8 cellular contexts compared by ENCODE assay signal in the genomic region with DNA sequence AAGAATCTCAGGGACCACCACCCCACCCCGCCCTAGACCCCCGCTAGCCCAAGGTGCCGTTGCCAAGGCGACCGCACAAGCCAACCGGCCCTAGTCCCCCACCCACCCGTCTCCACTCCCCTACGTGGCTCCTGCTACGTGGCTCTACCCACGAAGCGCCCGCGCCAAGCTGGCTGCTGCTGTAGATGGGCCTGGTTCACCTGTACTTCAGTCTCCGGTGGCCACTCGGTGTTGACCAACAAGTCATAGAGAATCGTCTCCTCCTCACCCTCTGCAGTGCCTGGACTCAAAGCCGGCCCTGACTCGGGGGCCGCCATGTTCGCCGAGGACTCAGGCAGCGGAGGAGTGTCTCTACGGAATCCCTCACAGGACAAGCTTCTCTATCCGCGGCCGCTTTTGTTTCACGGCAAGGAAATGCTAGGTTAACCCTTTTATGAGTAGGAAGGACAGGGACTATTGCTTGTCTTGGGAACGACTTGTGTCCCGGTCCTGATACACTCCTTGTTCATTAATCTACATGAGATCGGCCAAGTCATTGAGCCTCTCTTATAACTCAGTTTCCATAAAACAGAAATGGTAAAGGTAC. TPM values are rescaled to one million over a fixed set of nuclear protein-coding genes. Genes with fewer than 3 reads are reported as not detected.
DNase-seq lines count a peak whose midpoint lies in the region; ATAC-seq, FAIRE-seq and TF ChIP-seq lines count a peak whose summit lies in the region.

A gene (minus strand): TSS at position 347 of the 586 bp plus-strand sequence. CDS start 30 bp downstream, at position 317.

- H3K9ac ChIP-seq in astrocyte (ENCODE audit: low read length) (peak within 1 kb of the TSS; percentile 94), rectal smooth muscle tissue (ENCODE audit: low read length) (peak within 1 kb of the TSS; percentile 95)

- peaks cover 49% of the 10 kb centered on the region for H3K79me2 ChIP-seq in astrocyte (ENCODE audit: insufficient read depth, low read length)

- peaks cover 23% of the 10 kb centered on the region for H3K4me1 Mint-ChIP-seq in astrocyte (ENCODE audit: low read depth, unreplicated experiment)

- H3K36me3 Mint-ChIP-seq in astrocyte (ENCODE audit: low read depth, unreplicated experiment): peaks cover 2% of the 10 kb centered on the region

- no peak for TF ChIP-seq POLR2A in vagina (IDR thresholded peaks at IDR 0.05)

- no peaks in the 10 kb centered on the region for H3K9me3 Mint-ChIP-seq in astrocyte (ENCODE audit: unreplicated experiment)

- H3K27ac ChIP-seq in astrocyte (ENCODE audit: low read depth, low read length): peak within 1 kb of the TSS; percentile 94
- peak within 1 kb of the TSS; percentile 76 for H3K27ac ChIP-seq in rectal smooth muscle tissue (ENCODE audit: low read depth, low read length)
- H3K27ac ChIP-seq in vagina: peak within 1 kb of the TSS; percentile 48

- peak within 1 kb of the TSS; percentile 93 for H3K4me2 ChIP-seq in astrocyte (ENCODE audit: low read length)

- no peaks in the 10 kb centered on the region for H3K27me3 ChIP-seq in astrocyte (ENCODE audit: insufficient read depth, low read length)
- H3K27me3 ChIP-seq in rectal smooth muscle tissue (ENCODE audit: control insufficient read depth, insufficient read depth, low read length): no peaks in the 10 kb centered on the region
- no peaks in the 10 kb centered on the region for H3K27me3 ChIP-seq in vagina

- H3K4me3 Mint-ChIP-seq in astrocyte (ENCODE audit: unreplicated experiment): peak within 1 kb of the TSS; percentile 99

- peak within 1 kb of the TSS; percentile 93 for H2AFZ ChIP-seq in astrocyte (ENCODE audit: low read depth, low read length)

- DNase-seq in NCI-H1930 (lab: John Stamatoyannopoulos, UW): peak; percentile 69 to 75
- peak; percentile 63 for DNase-seq in T-helper 9 cell
- DNase-seq in astrocyte (ENCODE audit: low read depth): peak; percentile 81
- DNase-seq in hepatic stellate cell (ENCODE audit: low spot score): peak; percentile 78
- DNase-seq in vagina (ENCODE audit: extremely low spot score in 2 of 2): peak in 1 of 2 donors; percentile 91

- TF ChIP-seq CTCF in astrocyte (IDR thresholded peaks at IDR 0.05; ENCODE audit: insufficient read depth, low read depth, low read length) (no peak), vagina (IDR thresholded peaks at IDR 0.05) (no peak)

- H3K27ac Mint-ChIP-seq in astrocyte (ENCODE audit: unreplicated experiment): peak within 1 kb of the TSS; percentile 100

- ATAC-seq in GM18502 (IDR thresholded peaks at IDR 0.05; ENCODE audit: poor library complexity, unreplicated experiment): peak; percentile 91
- peak; percentile 78 for ATAC-seq in HG02938 (IDR thresholded peaks at IDR 0.05; ENCODE audit: unreplicated experiment)

- FAIRE-seq in astrocyte (lab: Jason Lieb, UNC): no peak

- no peaks in the 10 kb centered on the region for H3K27me3 Mint-ChIP-seq in astrocyte (ENCODE audit: low read depth, unreplicated experiment)

- peaks cover 15% of the 10 kb centered on the region for H4K20me1 ChIP-seq in astrocyte (ENCODE audit: insufficient read depth, low read length)

- H3K4me1 ChIP-seq in astrocyte (ENCODE audit: insufficient read depth, low read length): peaks cover 5% of the 10 kb centered on the region
- peaks cover 6% of the 10 kb centered on the region for H3K4me1 ChIP-seq in rectal smooth muscle tissue (ENCODE audit: control insufficient read depth, insufficient read depth, low read length)
- H3K4me1 ChIP-seq in vagina: peaks cover 28% of the 10 kb centered on the region

- intact Hi-C loops in vagina (cut with DNase I): no loop called here

- H3K4me3 ChIP-seq in astrocyte (ENCODE audit: insufficient read depth, low read depth, low read length) (peak within 1 kb of the TSS; percentile 96), rectal smooth muscle tissue (ENCODE audit: low read length) (peak within 1 kb of the TSS; percentile 99), vagina (peak within 1 kb of the TSS; percentile 59 to 97)

- H3K9me3 ChIP-seq in astrocyte (ENCODE audit: insufficient read depth, low read depth, low read length): no peaks in the 10 kb centered on the region
- no peaks in the 10 kb centered on the region for H3K9me3 ChIP-seq in vagina

- H3K36me3 ChIP-seq in astrocyte (ENCODE audit: insufficient read depth, low read length) (no peaks in the 10 kb centered on the region), rectal smooth muscle tissue (ENCODE audit: control insufficient read depth, insufficient read depth, low read length) (no peaks in the 10 kb centered on the region), vagina (no peaks in the 10 kb centered on the region)

RNA-seq across cellular contexts. Expression of the gene that starts here (rescaled TPM):
- total RNA-seq in astrocyte (57.6 and 61.5 TPM in 2 replicates), vagina (29.7 TPM)
